Comparison of ENCODE assay signal across 1 cellular context in the genomic region with DNA sequence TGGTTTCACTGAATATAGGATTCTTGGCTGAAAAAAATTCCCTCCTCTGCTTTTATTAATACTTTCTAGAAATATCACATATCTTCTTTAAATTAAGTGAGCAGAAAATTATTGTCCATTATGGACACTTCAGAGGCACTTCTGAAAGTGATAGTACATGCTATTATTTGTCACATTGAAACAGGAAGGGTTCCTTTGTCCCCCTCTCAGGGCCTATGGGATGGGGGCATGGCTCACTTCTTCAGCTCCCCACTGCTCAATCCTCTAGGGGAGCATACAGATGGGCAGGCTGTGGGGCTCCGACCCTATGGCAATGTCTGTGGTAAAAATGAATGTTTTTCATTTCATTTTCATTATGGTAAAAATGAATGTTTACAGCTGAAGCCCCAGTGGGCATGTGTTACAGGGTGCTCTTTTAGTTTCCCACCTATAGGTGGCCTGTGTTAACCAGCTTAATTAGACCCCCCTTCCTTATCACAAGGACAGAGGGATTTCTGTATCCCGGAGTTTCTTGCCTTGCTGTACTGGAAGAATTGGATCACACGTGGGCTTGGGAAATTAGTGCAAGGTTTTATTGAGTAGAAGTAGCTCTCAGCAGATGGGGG.
TF ChIP-seq lines count a peak whose summit lies in the region.

No MANE protein-coding gene starts in this region.

TF ChIP-seq in GM23338, 12 proteins besides CTCF, POLR2A, EP300 and RAD21 (continued from another document):
- TF ChIP-seq, protein P1, sequence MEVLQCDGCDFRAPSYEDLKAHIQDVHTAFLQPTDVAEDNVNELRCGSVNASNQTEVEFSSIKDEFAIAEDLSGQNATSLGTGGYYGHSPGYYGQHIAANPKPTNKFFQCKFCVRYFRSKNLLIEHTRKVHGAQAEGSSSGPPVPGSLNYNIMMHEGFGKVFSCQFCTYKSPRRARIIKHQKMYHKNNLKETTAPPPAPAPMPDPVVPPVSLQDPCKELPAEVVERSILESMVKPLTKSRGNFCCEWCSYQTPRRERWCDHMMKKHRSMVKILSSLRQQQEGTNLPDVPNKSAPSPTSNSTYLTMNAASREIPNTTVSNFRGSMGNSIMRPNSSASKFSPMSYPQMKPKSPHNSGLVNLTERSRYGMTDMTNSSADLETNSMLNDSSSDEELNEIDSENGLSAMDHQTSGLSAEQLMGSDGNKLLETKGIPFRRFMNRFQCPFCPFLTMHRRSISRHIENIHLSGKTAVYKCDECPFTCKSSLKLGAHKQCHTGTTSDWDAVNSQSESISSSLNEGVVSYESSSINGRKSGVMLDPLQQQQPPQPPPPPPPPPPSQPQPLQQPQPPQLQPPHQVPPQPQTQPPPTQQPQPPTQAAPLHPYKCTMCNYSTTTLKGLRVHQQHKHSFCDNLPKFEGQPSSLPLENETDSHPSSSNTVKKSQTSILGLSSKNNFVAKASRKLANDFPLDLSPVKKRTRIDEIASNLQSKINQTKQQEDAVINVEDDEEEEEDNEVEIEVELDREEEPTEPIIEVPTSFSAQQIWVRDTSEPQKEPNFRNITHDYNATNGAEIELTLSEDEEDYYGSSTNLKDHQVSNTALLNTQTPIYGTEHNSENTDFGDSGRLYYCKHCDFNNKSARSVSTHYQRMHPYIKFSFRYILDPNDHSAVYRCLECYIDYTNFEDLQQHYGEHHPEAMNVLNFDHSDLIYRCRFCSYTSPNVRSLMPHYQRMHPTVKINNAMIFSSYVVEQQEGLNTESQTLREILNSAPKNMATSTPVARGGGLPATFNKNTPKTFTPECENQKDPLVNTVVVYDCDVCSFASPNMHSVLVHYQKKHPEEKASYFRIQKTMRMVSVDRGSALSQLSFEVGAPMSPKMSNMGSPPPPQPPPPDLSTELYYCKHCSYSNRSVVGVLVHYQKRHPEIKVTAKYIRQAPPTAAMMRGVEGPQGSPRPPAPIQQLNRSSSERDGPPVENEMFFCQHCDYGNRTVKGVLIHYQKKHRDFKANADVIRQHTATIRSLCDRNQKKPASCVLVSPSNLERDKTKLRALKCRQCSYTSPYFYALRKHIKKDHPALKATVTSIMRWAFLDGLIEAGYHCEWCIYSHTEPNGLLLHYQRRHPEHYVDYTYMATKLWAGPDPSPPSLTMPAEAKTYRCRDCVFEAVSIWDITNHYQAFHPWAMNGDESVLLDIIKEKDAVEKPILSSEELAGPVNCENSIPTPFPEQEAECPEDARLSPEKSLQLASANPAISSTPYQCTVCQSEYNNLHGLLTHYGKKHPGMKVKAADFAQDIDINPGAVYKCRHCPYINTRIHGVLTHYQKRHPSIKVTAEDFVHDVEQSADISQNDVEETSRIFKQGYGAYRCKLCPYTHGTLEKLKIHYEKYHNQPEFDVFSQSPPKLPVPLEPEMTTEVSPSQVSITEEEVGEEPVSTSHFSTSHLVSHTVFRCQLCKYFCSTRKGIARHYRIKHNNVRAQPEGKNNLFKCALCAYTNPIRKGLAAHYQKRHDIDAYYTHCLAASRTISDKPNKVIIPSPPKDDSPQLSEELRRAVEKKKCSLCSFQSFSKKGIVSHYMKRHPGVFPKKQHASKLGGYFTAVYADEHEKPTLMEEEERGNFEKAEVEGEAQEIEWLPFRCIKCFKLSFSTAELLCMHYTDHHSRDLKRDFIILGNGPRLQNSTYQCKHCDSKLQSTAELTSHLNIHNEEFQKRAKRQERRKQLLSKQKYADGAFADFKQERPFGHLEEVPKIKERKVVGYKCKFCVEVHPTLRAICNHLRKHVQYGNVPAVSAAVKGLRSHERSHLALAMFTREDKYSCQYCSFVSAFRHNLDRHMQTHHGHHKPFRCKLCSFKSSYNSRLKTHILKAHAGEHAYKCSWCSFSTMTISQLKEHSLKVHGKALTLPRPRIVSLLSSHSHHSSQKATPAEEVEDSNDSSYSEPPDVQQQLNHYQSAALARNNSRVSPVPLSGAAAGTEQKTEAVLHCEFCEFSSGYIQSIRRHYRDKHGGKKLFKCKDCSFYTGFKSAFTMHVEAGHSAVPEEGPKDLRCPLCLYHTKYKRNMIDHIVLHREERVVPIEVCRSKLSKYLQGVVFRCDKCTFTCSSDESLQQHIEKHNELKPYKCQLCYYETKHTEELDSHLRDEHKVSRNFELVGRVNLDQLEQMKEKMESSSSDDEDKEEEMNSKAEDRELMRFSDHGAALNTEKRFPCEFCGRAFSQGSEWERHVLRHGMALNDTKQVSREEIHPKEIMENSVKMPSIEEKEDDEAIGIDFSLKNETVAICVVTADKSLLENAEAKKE (CRISPR knock-in tag; IDR thresholded peaks at IDR 0.05): no peak
- no peak for TF ChIP-seq CREB1 (CRISPR knock-in tag; IDR thresholded peaks at IDR 0.05; ENCODE audit: low read depth)
- no peak for TF ChIP-seq EZH2 (IDR thresholded peaks at IDR 0.05; ENCODE audit: low read depth, unreplicated experiment)
- no peak for TF ChIP-seq JUNB (IDR thresholded peaks at IDR 0.05; ENCODE audit: unreplicated experiment)
- no peak for TF ChIP-seq EZH2phosphoT487 (IDR thresholded peaks at IDR 0.05; ENCODE audit: unreplicated experiment)
TF ChIP-seq in GM23338: peak in this region for 0.
